Comparison of ENCODE assay signal across 11 cellular contexts in the genomic region with DNA sequence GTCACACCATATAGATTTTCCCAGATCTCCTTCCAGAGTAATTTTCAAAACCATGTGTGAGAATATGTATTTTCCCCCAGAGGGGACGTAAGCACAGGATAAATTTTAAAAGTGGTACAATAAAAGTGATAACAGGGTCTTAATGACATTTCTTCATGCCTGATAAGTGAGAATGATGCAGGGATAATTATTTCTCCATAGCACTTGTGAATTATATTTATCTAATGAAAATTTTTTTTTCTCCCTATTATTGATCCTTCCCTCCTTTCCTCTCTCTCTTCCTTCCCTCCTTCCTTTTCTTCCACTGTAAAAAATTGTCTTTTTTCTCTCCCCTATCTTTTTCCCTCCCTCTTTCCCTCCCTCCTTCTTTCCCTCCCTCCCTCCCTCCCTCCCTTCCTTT. TPM values are rescaled to one million over a fixed set of nuclear protein-coding genes. Genes with fewer than 3 reads are reported as not detected.
"Had no signal": no experiment of that assay in that cellular context is flagged by ENCODE, and none has a peak within 500 bp of the region (broad histone marks: within the 10 kb centered on the region; RNA-seq: fewer than 3 reads in every experiment).

No MANE protein-coding gene starts in this region.

- H3K4me2 ChIP-seq: GM23338 had no signal

- H3K4me3 ChIP-seq: GM23248, GM23338, HAP-1 had no signal

- FAIRE-seq: H1, H54 had no signal

- DNase-seq: GM23248, GOT3, H7, H9, HCEC 1CT, HFFc6 had no signal

- H2AFZ ChIP-seq: GM23248, GM23338 had no signal

- H3K27ac ChIP-seq: GM23248 had no signal

- H3K36me3 ChIP-seq: HAP-1 had no signal

- H3K9ac ChIP-seq: GM23248 had no signal

- ATAC-seq: GM23338, HCT116 had no signal

- H3K4me1 ChIP-seq: HAP-1 had no signal

- H3K9me3 ChIP-seq: HAP-1 had no signal

RNA-seq across cellular contexts. Expression of a gene that starts 17.0 kb away (rescaled TPM):
- total RNA-seq: HFFc6 had no signal
- polyA plus RNA-seq: GM23248 had no signal
